9 cellular contexts compared by ENCODE assay signal in the genomic region with DNA sequence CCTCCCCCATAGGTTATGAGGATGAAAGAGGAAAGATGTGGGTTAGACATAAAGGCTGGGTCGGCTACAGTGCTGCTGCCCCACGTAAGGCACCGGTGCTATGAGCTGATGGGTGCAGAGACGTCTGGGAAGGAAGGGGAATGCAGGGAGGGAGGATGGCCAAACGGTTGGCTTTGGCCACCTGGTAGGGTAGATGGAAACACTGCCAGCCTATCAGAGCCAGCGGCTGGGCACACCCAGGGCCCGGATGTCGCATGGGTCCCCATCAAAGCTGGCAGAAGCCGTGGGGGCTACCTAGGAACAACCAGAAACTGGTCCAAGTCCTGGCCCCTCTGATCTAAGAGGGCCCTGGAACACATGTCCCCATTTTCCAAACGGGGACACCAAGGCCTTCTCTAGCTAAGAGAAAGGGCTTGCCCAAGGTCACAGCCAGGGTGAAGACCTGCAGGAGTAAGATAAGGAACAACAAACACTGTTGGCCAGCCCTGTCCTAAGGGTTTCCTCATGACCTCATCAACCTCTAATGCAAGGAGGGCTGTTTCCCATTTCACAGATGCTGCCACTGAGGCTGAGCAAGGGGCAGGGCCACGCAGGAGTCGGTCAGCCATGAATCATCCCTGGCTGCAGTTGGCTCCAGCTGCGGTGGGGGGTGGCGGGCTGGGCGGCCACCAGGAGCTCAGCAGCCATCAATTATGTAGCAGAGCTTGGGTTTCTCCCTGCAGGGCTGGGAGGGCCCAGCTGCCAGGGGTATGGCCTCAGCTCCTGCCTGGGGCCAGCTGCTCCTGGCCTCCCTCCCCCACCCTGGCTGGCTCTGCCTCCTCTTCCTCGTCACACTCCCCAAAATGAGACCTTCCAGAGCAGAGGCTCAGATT.
DNase-seq lines count a peak whose midpoint lies in the region; FAIRE-seq and TF ChIP-seq lines count a peak whose summit lies in the region.
"Had no signal": no experiment of that assay in that cellular context is flagged by ENCODE, and none has a peak within 500 bp of the region (broad histone marks: within the 10 kb centered on the region; RNA-seq: fewer than 3 reads in every experiment).

No MANE protein-coding gene starts in this region.

- no peaks in the 10 kb centered on the region for H3K9me3 Mint-ChIP-seq in nephron progenitor cell

- DNase-seq in COLO668 (lab: John Stamatoyannopoulos, UW; ENCODE audit: unreplicated experiment) (peak; percentile 91), NCI-H2196 treated with DMSO at 0.1 percent for 48 hours (lab: John Stamatoyannopoulos, UW; ENCODE audit: unreplicated experiment) (peak; percentile 76), coronary artery (ENCODE audit: low spot score) (peak; percentile 74), nephron progenitor cell (peak; percentile 54), HTR-8/SVneo (ENCODE audit: insufficient read length, low spot score) (no peak), NCI-H774 (lab: John Stamatoyannopoulos, UW) (no peak), cortex of kidney (lab: John Stamatoyannopoulos, UW) (no peak)
- no peak for DNase-seq in activated naive CD4-positive, alpha-beta T cell (lab: John Stamatoyannopoulos, UW)

- H3K27ac Mint-ChIP-seq in nephron progenitor cell: peak overlapping the region; percentile 96

- no peak for FAIRE-seq in HTR-8/SVneo (lab: Jason Lieb, UNC)

- H3K36me3 Mint-ChIP-seq in nephron progenitor cell (ENCODE audit: low read depth): peaks cover 6% of the 10 kb centered on the region

- no peak overlapping the region for H3K4me3 ChIP-seq in coronary artery
- H3K4me3 ChIP-seq: thyroid gland had no signal

- H3K4me3 Mint-ChIP-seq in nephron progenitor cell: peak overlapping the region; percentile 33

- no peaks in the 10 kb centered on the region for H3K27me3 Mint-ChIP-seq in nephron progenitor cell (ENCODE audit: low read depth, poor library complexity)

- peak overlapping the region in 1 of 2 donors; percentile 37 for H3K27ac ChIP-seq in coronary artery
- H3K27ac ChIP-seq: thyroid gland had no signal

- peaks cover 68% of the 10 kb centered on the region for H3K4me1 Mint-ChIP-seq in nephron progenitor cell

- TF ChIP-seq CTCF in coronary artery (IDR thresholded peaks at IDR 0.05) (no peak), nephron progenitor cell (IDR thresholded peaks at IDR 0.05) (no peak)

Comparison
In these comparisons a context has a peak if more than half of its experiments do, and no peak if none do; other contexts are left out.
1. DNase-seq: peak in COLO668 (single experiment), NCI-H2196 treated with DMSO at 0.1 percent for 48 hours (single experiment), coronary artery (single experiment) and nephron progenitor cell (single experiment); none in activated naive CD4-positive, alpha-beta T cell (0 of 4), HTR-8/SVneo (single experiment), NCI-H774 (single experiment) and cortex of kidney (single experiment).